In the genomic region with DNA sequence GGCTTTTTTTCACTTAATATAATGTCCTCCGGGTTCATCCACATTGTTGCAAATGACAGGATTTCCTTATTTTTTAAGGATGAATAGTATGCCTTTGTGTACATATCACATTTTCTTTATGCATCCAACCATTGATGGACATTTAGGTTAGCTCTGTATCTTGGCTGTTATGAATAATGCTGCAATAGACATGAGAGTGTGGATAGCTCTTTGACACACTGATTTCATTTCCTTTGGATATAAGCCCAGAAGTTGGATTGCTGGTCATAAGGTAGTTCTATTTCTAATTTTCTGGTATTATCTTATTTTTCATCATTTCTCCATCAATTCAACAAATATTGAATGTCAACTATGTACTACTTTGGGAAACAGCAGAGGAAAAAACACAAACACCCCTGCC, we compare ENCODE assay signal across 29 cellular contexts.
"Had no signal": no experiment of that assay in that cellular context is flagged by ENCODE, and none has a peak within 500 bp of the region (broad histone marks: within the 10 kb centered on the region; RNA-seq: fewer than 3 reads in every experiment).

No MANE protein-coding gene starts in this region.

- H3K9me3 Mint-ChIP-seq: nephron; neural progenitor cell; stimulated activated naive CD8-positive, alpha-beta T cell treated with anti-CD3 and anti-CD28 coated beads, Interleukin-15, amount 100 ng/mL, for 72 hours had no signal

- H3K4me2 ChIP-seq: neural progenitor cell, smooth muscle cell had no signal

- H3K4me3 Mint-ChIP-seq: immature natural killer cell; nephron; neural progenitor cell; stimulated activated naive CD8-positive, alpha-beta T cell treated with anti-CD3 and anti-CD28 coated beads, Interleukin-15, amount 100 ng/mL, for 72 hours had no signal

- H3K36me3 ChIP-seq: esophagus squamous epithelium, gastroesophageal sphincter, lower lobe of right lung, neural progenitor cell, prostate gland, right atrium auricular region, thyroid gland, vagina had no signal

- H3K9me3 ChIP-seq: esophagus squamous epithelium, gastroesophageal sphincter, lower lobe of right lung, prostate gland, right atrium auricular region, thyroid gland, vagina had no signal

- H3K27ac ChIP-seq: esophagus squamous epithelium, gastroesophageal sphincter, lower lobe of right lung, neural progenitor cell, parathyroid adenoma, prostate gland, right atrium auricular region, thyroid gland, vagina had no signal

- H3K4me1 Mint-ChIP-seq: immature natural killer cell; neural progenitor cell; stimulated activated naive CD8-positive, alpha-beta T cell treated with anti-CD3 and anti-CD28 coated beads, Interleukin-15, amount 100 ng/mL, for 72 hours had no signal

- H3K79me2 ChIP-seq: parathyroid adenoma had no signal

- H3K36me3 Mint-ChIP-seq: immature natural killer cell, neural progenitor cell had no signal

- DNase-seq: cortex of kidney; effector memory CD4-positive, alpha-beta T cell; erythroblast; esophagus squamous epithelium; foreskin fibroblast; glutamatergic neuron; hypothalamus; immature natural killer cell; islet precursor cell; kidney glomerular epithelial cell; left ventricle myocardium superior; lower lobe of right lung; stimulated activated CD4-positive, alpha-beta T cell treated with anti-CD3 and anti-CD28 coated beads, Interleukin-12 subunit alpha, Interleukin-12 subunit beta, amount 100 ng/mL, for 4 hours; stimulated activated CD4-positive, alpha-beta T cell treated with anti-CD3 and anti-CD28 coated beads, Interleukin-1b, Interleukin-23, amount 100 ng/mL, for 48 hours; stimulated activated CD4-positive, alpha-beta T cell treated with anti-CD3 and anti-CD28 coated beads, Interleukin-4, amount 100 ng/mL, for 1 hour; stimulated activated CD8-positive, alpha-beta memory T cell treated with anti-CD3 and anti-CD28 coated beads, Interleukin-4, amount 100 ng/mL, for 48 hours; stimulated activated naive CD4-positive, alpha-beta T cell; stimulated activated naive CD8-positive, alpha-beta T cell treated with anti-CD3 and anti-CD28 coated beads, Interleukin-15, amount 100 ng/mL, for 72 hours; thyroid gland; trophoblast cell had no signal

- H3K4me1 ChIP-seq: esophagus squamous epithelium, gastroesophageal sphincter, lower lobe of right lung, neural progenitor cell, parathyroid adenoma, prostate gland, thyroid gland, vagina had no signal

- H3K9ac ChIP-seq: neural progenitor cell, parathyroid adenoma had no signal

- H3K27ac Mint-ChIP-seq: immature natural killer cell; neural progenitor cell; stimulated activated naive CD8-positive, alpha-beta T cell treated with anti-CD3 and anti-CD28 coated beads, Interleukin-15, amount 100 ng/mL, for 72 hours had no signal

- ATAC-seq: gastroesophageal sphincter; left ventricle myocardium superior; lower lobe of right lung; sciatic nerve; stimulated activated naive CD8-positive, alpha-beta T cell treated with anti-CD3 and anti-CD28 coated beads, Interleukin-15, amount 100 ng/mL, for 72 hours had no signal

- H3K4me3 ChIP-seq: esophagus squamous epithelium, gastroesophageal sphincter, lower lobe of right lung, neural progenitor cell, prostate gland, right atrium auricular region, smooth muscle cell, thyroid gland, vagina had no signal

- H2AFZ ChIP-seq: neural progenitor cell, parathyroid adenoma had no signal

- H3K27me3 ChIP-seq: esophagus squamous epithelium, gastroesophageal sphincter, neural progenitor cell, right atrium auricular region, thyroid gland, vagina had no signal
